In genomic region chr15:81182746-81183402, GRCh38 we compare ENCODE assay signal across 15 cellular contexts. TPM values are rescaled to one million over a fixed set of nuclear protein-coding genes. Genes with fewer than 3 reads are reported as not detected.
DNase-seq lines count a peak whose midpoint lies in the region; ATAC-seq and TF ChIP-seq lines count a peak whose summit lies in the region.
"Had no signal": no experiment of that assay in that cellular context is flagged by ENCODE, and none has a peak within 500 bp of the region (broad histone marks: within the 10 kb centered on the region; RNA-seq: fewer than 3 reads in every experiment).

No MANE protein-coding gene starts in this region.

- H3K27ac Mint-ChIP-seq in H9 (no peak overlapping the region), chondrocyte (ENCODE audit: unreplicated experiment) (peak overlapping the region; percentile 76)
- H3K27ac Mint-ChIP-seq: activated CD4-positive, alpha-beta memory T cell treated with anti-CD3 and anti-CD28 coated beads, Interleukin-2, amount 10 ng/mL, durations not matched to agents 7 days and 5 days; activated naive CD4-positive, alpha-beta T cell treated with anti-CD3 and anti-CD28 coated beads, Interleukin-2, amount 50 U/mL, for 24 hours had no signal

- H3K4me3 Mint-ChIP-seq in H9 (no peak overlapping the region), chondrocyte (ENCODE audit: unreplicated experiment) (peak overlapping the region; percentile 65)
- H3K4me3 Mint-ChIP-seq: activated CD4-positive, alpha-beta memory T cell treated with anti-CD3 and anti-CD28 coated beads, Interleukin-2, amount 10 ng/mL, durations not matched to agents 7 days and 5 days; activated naive CD4-positive, alpha-beta T cell treated with anti-CD3 and anti-CD28 coated beads, Interleukin-2, amount 50 U/mL, for 24 hours; neural crest cell had no signal

- H3K23me2 ChIP-seq in H9 (ENCODE audit: insufficient read length, low read depth, low read length, poor library complexity, severe bottlenecking) = no peaks in the 10 kb centered on the region

- no peak overlapping the region for H3K23ac ChIP-seq in H9 (ENCODE audit: insufficient read length, low read depth, low read length)

- H3K9me3 Mint-ChIP-seq in H9 (no peaks in the 10 kb centered on the region), chondrocyte (ENCODE audit: low read depth) (no peaks in the 10 kb centered on the region)
- H3K9me3 Mint-ChIP-seq: activated CD4-positive, alpha-beta memory T cell treated with anti-CD3 and anti-CD28 coated beads, Interleukin-2, amount 10 ng/mL, durations not matched to agents 7 days and 5 days; activated naive CD4-positive, alpha-beta T cell treated with anti-CD3 and anti-CD28 coated beads, Interleukin-2, amount 50 U/mL, for 24 hours; neural crest cell had no signal

- DNase-seq in H9 = peak; percentile 44
- no peak for DNase-seq in chondrocyte (ENCODE audit: low spot score)
- peak; percentile 73 for DNase-seq in iPS-NIHi7 (ENCODE audit: extremely low spot score)
- DNase-seq in smooth muscle cell (lab: John Stamatoyannopoulos, UW; ENCODE audit: unreplicated experiment) = no peak
- no peak for DNase-seq in activated CD8-positive, alpha-beta memory T cell treated with anti-CD3 and anti-CD28 coated beads, Interleukin-2, amount 50 U/mL, for 48 hours
- no peak for DNase-seq in stimulated activated CD4-positive, alpha-beta T cell treated with anti-CD3 and anti-CD28 coated beads, Interleukin-4, amount 100 ng/mL, for 4 hours
- no peak for DNase-seq in activated CD4-positive, CD25-positive, alpha-beta regulatory T cell treated with anti-CD3 and anti-CD28 coated beads, Interleukin-2, amount 50 U/mL, for 72 hours
- DNase-seq: activated CD4-positive, alpha-beta memory T cell treated with anti-CD3 and anti-CD28 coated beads, Interleukin-2, amount 10 ng/mL, durations not matched to agents 7 days and 5 days; effector CD8-positive, alpha-beta T cell; MM.1S; NCI-H524; SW 1271 had no signal

- H3K4me1 Mint-ChIP-seq in H9 (peaks cover 0 to 18% of the 10 kb centered on the region in 2 experiments; a peak in 3 of 4 replicates), chondrocyte (ENCODE audit: low read depth) (peaks cover 30% of the 10 kb centered on the region)

- no peak overlapping the region for H3K14ac ChIP-seq in H9 (ENCODE audit: insufficient read depth, low read length)

- no peaks in the 10 kb centered on the region for H3F3A ChIP-seq in smooth muscle cell (ENCODE audit: low read depth)

- H3K9ac ChIP-seq in H9 (ENCODE audit: extremely low read depth, insufficient read length, low read length) (no peak overlapping the region), smooth muscle cell (ENCODE audit: low read depth) (peak overlapping the region; percentile 28)

- H2BK12ac ChIP-seq in H9 (ENCODE audit: insufficient read length, low read depth, low read length) = no peak overlapping the region

- H2BK15ac ChIP-seq in H9 (ENCODE audit: low read depth, low read length) = no peak overlapping the region

- no peak for ATAC-seq in GM21723 (IDR thresholded peaks at IDR 0.05; ENCODE audit: unreplicated experiment)

- H3K27ac ChIP-seq in H9 (ENCODE audit: insufficient read length, low read depth, low read length) (no peak overlapping the region), smooth muscle cell (ENCODE audit: low read depth) (peak overlapping the region; percentile 68)

- H3K27me3 ChIP-seq in H9 (ENCODE audit: insufficient read depth, low read length) = no peaks in the 10 kb centered on the region
- no peaks in the 10 kb centered on the region for H3K27me3 ChIP-seq in smooth muscle cell (ENCODE audit: low read depth)

- peaks cover 21% of the 10 kb centered on the region for H3K27me3 Mint-ChIP-seq in H9 (ENCODE audit: low read depth)
- peaks cover 14% of the 10 kb centered on the region for H3K27me3 Mint-ChIP-seq in chondrocyte (ENCODE audit: low read depth)

- no peaks in the 10 kb centered on the region for H3K79me1 ChIP-seq in H9 (ENCODE audit: insufficient read depth, low read depth, low read length, poor library complexity, severe bottlenecking)

- no peak overlapping the region for H2AK5ac ChIP-seq in H9 (ENCODE audit: insufficient read length, low read length)

- H3K4me3 ChIP-seq in smooth muscle cell = peak overlapping the region; percentile 2

- H3K9me3 ChIP-seq in H9 (ENCODE audit: control insufficient read depth, low read depth, low read length) = no peaks in the 10 kb centered on the region
- no peaks in the 10 kb centered on the region for H3K9me3 ChIP-seq in smooth muscle cell (replicated peaks; ENCODE audit: low read depth)

- H3K18ac ChIP-seq in H9 (ENCODE audit: insufficient read length, low read depth, low read length) = no peak overlapping the region

- H4K20me1 ChIP-seq in H9 (ENCODE audit: control insufficient read depth, insufficient read depth, insufficient read length) (no peaks in the 10 kb centered on the region), smooth muscle cell (ENCODE audit: low read depth) (no peaks in the 10 kb centered on the region)

- TF ChIP-seq CTCF in H9 (conservative IDR thresholded peaks at IDR 0.05) (peak; percentile 38; the same call in 2 of the 3 replicates), chondrocyte (IDR thresholded peaks at IDR 0.05) (peak; percentile 38), smooth muscle cell (IDR thresholded peaks at IDR 0.05; ENCODE audit: borderline replicate concordance, insufficient read depth, poor library complexity, severe bottlenecking) (no peak)

- H3K4me1 ChIP-seq in H9 (ENCODE audit: insufficient read depth, low read length) (no peaks in the 10 kb centered on the region), smooth muscle cell (ENCODE audit: low read depth) (peaks cover 8% of the 10 kb centered on the region)

- no peak overlapping the region for H3K56ac ChIP-seq in H9 (ENCODE audit: insufficient read length, low read depth, low read length)

- H4K91ac ChIP-seq in H9 (ENCODE audit: insufficient read length, low read depth, low read length) = no peak overlapping the region

- H3K36me3 Mint-ChIP-seq in H9 (ENCODE audit: insufficient read depth in 1 of 3, low read depth in 3 of 3) (no peaks in the 10 kb centered on the region), chondrocyte (ENCODE audit: low read depth) (no peaks in the 10 kb centered on the region)
- H3K36me3 Mint-ChIP-seq: activated naive CD4-positive, alpha-beta T cell treated with anti-CD3 and anti-CD28 coated beads, Interleukin-2, amount 50 U/mL, for 24 hours had no signal

- no peak overlapping the region for H3K4me2 ChIP-seq in H9 (ENCODE audit: insufficient read depth, insufficient read length, low read length)
- H3K4me2 ChIP-seq in smooth muscle cell = peak overlapping the region; percentile 71

- H3K4ac ChIP-seq in H9 (ENCODE audit: low read depth, low read length) = no peak overlapping the region

- no peak overlapping the region for H2BK120ac ChIP-seq in H9 (ENCODE audit: low read depth, low read length, poor library complexity, severe bottlenecking)

- H3K79me2 ChIP-seq in H9 (ENCODE audit: insufficient read depth, low read length) (no peaks in the 10 kb centered on the region), smooth muscle cell (ENCODE audit: low read depth) (no peaks in the 10 kb centered on the region)

- no CpG with 5 or more reads among the region's 13 CpGs for WGBS in H9 (ENCODE audit: extremely low coverage, insufficient read length, low lambda C conversion rate)
- WGBS in smooth muscle cell (ENCODE audit: low lambda C conversion rate) = 58% methylated on average over 13 of the region's 13 CpGs

- H3K36me3 ChIP-seq in smooth muscle cell (ENCODE audit: low read depth) = no peaks in the 10 kb centered on the region

- no peak overlapping the region for H2BK5ac ChIP-seq in H9 (ENCODE audit: insufficient read length, low read length)

- no peak overlapping the region for H4K8ac ChIP-seq in H9 (replicated peaks; ENCODE audit: insufficient read length, low read depth, low read length)

- no peak overlapping the region for H2BK20ac ChIP-seq in H9 (ENCODE audit: low read depth, low read length, poor library complexity, severe bottlenecking)

- no peak overlapping the region for H3T11ph ChIP-seq in H9 (ENCODE audit: low read length)

- no peak overlapping the region for H2AFZ ChIP-seq in H9 (ENCODE audit: low read length)
- H2AFZ ChIP-seq in smooth muscle cell (ENCODE audit: low read depth) = no peak overlapping the region

- H4K5ac ChIP-seq in H9 (ENCODE audit: insufficient read length, low read depth, low read length) = no peak overlapping the region

RNA-seq across cellular contexts. Expression of gene IL16, which starts 13.8 kb away (rescaled TPM):
- 0.18 and 0.28 TPM in 2 replicates for total RNA-seq in H9 (2021)
- total RNA-seq in chondrocyte = 1.1 to 2.5 TPM (median 2.0 TPM) in 3 replicates
- total RNA-seq in smooth muscle cell = 0.76 and 1.4 TPM in 2 replicates
- polyA plus RNA-seq in smooth muscle cell = 1.1 and 1.3 TPM in 2 replicates

RNA-seq across cellular contexts. Expression of gene CFAP161, which starts 48.8 kb away (rescaled TPM):
- 0.24 TPM in 1 of 2 replicates, not detected in the other for total RNA-seq in H9 (2021)
- total RNA-seq in chondrocyte = not detected in 3 replicates
- 0.94 and 0.99 TPM in 2 replicates for total RNA-seq in smooth muscle cell
- polyA plus RNA-seq in smooth muscle cell = not detected in 2 replicates
- total RNA-seq: activated CD4-positive, alpha-beta memory T cell treated with anti-CD3 and anti-CD28 coated beads, Interleukin-2, amount 10 ng/mL, durations not matched to agents 7 days and 5 days; neural crest cell had no signal

Comparison
In these comparisons a context has a peak if more than half of its experiments do, and no peak if none do; other contexts are left out.
1. DNase-seq: peak in H9 (single experiment) and iPS-NIHi7 (single experiment); none in chondrocyte (single experiment), smooth muscle cell (single experiment), activated CD8-positive, alpha-beta memory T cell treated with anti-CD3 and anti-CD28 coated beads, Interleukin-2, amount 50 U/mL, for 48 hours (single experiment), stimulated activated CD4-positive, alpha-beta T cell treated with anti-CD3 and anti-CD28 coated beads, Interleukin-4, amount 100 ng/mL, for 4 hours (0 of 2) and activated CD4-positive, CD25-positive, alpha-beta regulatory T cell treated with anti-CD3 and anti-CD28 coated beads, Interleukin-2, amount 50 U/mL, for 72 hours (single experiment).